23 cellular contexts compared by ENCODE assay signal in genomic region chr17:9313346-9313745, GRCh38.
"Had no signal": no experiment of that assay in that cellular context is flagged by ENCODE, and none has a peak within 500 bp of the region (broad histone marks: within the 10 kb centered on the region; RNA-seq: fewer than 3 reads in every experiment).

No MANE protein-coding gene starts in this region.

- H3K4me1 ChIP-seq: esophagus muscularis mucosa, left ventricle myocardium inferior, lower lobe of right lung, prostate gland, sigmoid colon, suprapubic skin, thyroid gland, upper lobe of right lung, vagina had no signal

- H3K9me3 ChIP-seq: gastrocnemius medialis, ovary, prostate gland, suprapubic skin, thyroid gland, upper lobe of right lung, vagina had no signal

- H3K36me3 ChIP-seq: esophagus muscularis mucosa, gastrocnemius medialis, left ventricle myocardium inferior, lower lobe of right lung, neural progenitor cell, ovary, prostate gland, sigmoid colon, thyroid gland, upper lobe of right lung, vagina had no signal

- DNase-seq: effector memory CD8-positive, alpha-beta T cell; gastrocnemius medialis; glutamatergic neuron; immature natural killer cell; kidney; left cardiac atrium; left ventricle myocardium inferior; lower lobe of right lung; mesenchymal stem cell; natural killer cell; ovary; sigmoid colon; small intestine; stimulated activated CD4-positive, alpha-beta T cell treated with anti-CD3 and anti-CD28 coated beads, Interleukin-12 subunit alpha, Interleukin-12 subunit beta, amount 100 ng/mL, for 4 hours; stimulated activated naive CD4-positive, alpha-beta T cell treated with Interleukin-2 at 50 U/mL for 16 hours; thyroid gland; upper lobe of right lung had no signal

- ATAC-seq: effector memory CD8-positive, alpha-beta T cell; left cardiac atrium; lower lobe of right lung; natural killer cell; upper lobe of right lung had no signal

- H3K27ac ChIP-seq: epithelial cell of prostate, esophagus muscularis mucosa, gastrocnemius medialis, left ventricle myocardium inferior, lower lobe of right lung, neural progenitor cell, ovary, prostate gland, sigmoid colon, suprapubic skin, thyroid gland, upper lobe of right lung, vagina had no signal

- H3K27me3 ChIP-seq: esophagus muscularis mucosa, gastrocnemius medialis, neural progenitor cell, ovary, sigmoid colon, suprapubic skin, thyroid gland, upper lobe of right lung, vagina had no signal

- H3K4me3 ChIP-seq: esophagus muscularis mucosa, gastrocnemius medialis, left ventricle myocardium inferior, lower lobe of right lung, neural progenitor cell, ovary, prostate gland, sigmoid colon, suprapubic skin, thyroid gland, upper lobe of right lung, vagina had no signal
